ENCODE assay signal across 8 cellular contexts in genomic region chr12:118377891-118378470, GRCh38. TPM values are rescaled to one million over a fixed set of nuclear protein-coding genes. Genes with fewer than 3 reads are reported as not detected.
A peak's percentile ranks its signal among the peaks of the same experiment; 100 is the strongest.
DNase-seq lines count a peak whose midpoint lies in the region; ATAC-seq and TF ChIP-seq lines count a peak whose summit lies in the region.

No MANE protein-coding gene starts in this region.

- intact Hi-C loops in right lobe of liver (cut with DNase I): loop anchor here (5.0 to 10.0 kb wide), 3 partner anchors 193 to 253 kb away; no protein-coding TSS in a partner anchor

- H3K27ac ChIP-seq in right lobe of liver: no peak overlapping the region

- TF ChIP-seq POLR2A in right lobe of liver (IDR thresholded peaks at IDR 0.05): no peak

- H3K36me3 ChIP-seq in right lobe of liver: peaks cover 0 to 19% (median 12%) of the 10 kb centered on the region in 4 donors

- peak overlapping the region; percentile 93 to 100 (median 98) for H3K4me3 ChIP-seq in right lobe of liver

- H3K4me1 ChIP-seq in right lobe of liver: peaks cover 0 to 15% (median 3%) of the 10 kb centered on the region in 4 donors

- WGBS in right lobe of liver (ENCODE audit: insufficient coverage, low coverage, low lambda C conversion rate, missing lambda C conversion rate): 35% methylated on average over 8 of the region's 8 CpGs

- TF ChIP-seq CTCF in GM12874 (IDR thresholded peaks at IDR 0.05; ENCODE audit: insufficient read depth, low read depth, low read length) (peak; percentile 76), right lobe of liver (IDR thresholded peaks at IDR 0.05) (peak; percentile 92 to 99 (median 97))

- H3K27me3 ChIP-seq in right lobe of liver: no peaks in the 10 kb centered on the region

- peak; percentile 57 for DNase-seq in A172 (ENCODE audit: low spot score)
- DNase-seq in NCI-H345 (lab: John Stamatoyannopoulos, UW): peak; percentile 52
- DNase-seq in activated CD4-positive, alpha-beta T cell treated with anti-CD3 and anti-CD28 coated beads for 48 hours: peak; percentile 82
- DNase-seq in dedifferentiated amniotic fluid mesenchymal stem cell (ENCODE audit: extremely low spot score): peak; percentile 65
- peak in 2 of 3 donors; percentile 45 to 64 for DNase-seq in right lobe of liver
- DNase-seq in stimulated activated CD4-positive, alpha-beta T cell treated with anti-CD3 and anti-CD28 coated beads, Interleukin-4, amount 100 ng/mL, for 48 hours (ENCODE audit: low read depth in 2 of 2): peak; percentile 57 to 71

- no peaks in the 10 kb centered on the region for H3K9me3 ChIP-seq in right lobe of liver

- ATAC-seq in right lobe of liver (no peak), HG02973 (IDR thresholded peaks at IDR 0.05; ENCODE audit: unreplicated experiment) (no peak)

RNA-seq across cellular contexts. Expression of gene SUDS3, which starts 1.6 kb away (rescaled TPM):
- total RNA-seq in A172 (2014; rRNA removed; shearing (Covaris generic)): 26.5 and 56.3 TPM in 2 replicates
- total RNA-seq in right lobe of liver: 10 to 100 TPM in 5 of 6 experiments, 1 to 10 TPM in 1; 9.7 to 15.9 (median 13.6) TPM

RNA-seq across cellular contexts. Expression of gene TAOK3, which starts 5.3 kb away (rescaled TPM):
- 18.3 and 24.1 TPM in 2 replicates for total RNA-seq in A172 (2014; rRNA removed; shearing (Covaris generic))
- 10 to 100 TPM; 12.2 to 21.9 (median 17.7) TPM for total RNA-seq in right lobe of liver
